8 cellular contexts compared by ENCODE assay signal in the genomic region with DNA sequence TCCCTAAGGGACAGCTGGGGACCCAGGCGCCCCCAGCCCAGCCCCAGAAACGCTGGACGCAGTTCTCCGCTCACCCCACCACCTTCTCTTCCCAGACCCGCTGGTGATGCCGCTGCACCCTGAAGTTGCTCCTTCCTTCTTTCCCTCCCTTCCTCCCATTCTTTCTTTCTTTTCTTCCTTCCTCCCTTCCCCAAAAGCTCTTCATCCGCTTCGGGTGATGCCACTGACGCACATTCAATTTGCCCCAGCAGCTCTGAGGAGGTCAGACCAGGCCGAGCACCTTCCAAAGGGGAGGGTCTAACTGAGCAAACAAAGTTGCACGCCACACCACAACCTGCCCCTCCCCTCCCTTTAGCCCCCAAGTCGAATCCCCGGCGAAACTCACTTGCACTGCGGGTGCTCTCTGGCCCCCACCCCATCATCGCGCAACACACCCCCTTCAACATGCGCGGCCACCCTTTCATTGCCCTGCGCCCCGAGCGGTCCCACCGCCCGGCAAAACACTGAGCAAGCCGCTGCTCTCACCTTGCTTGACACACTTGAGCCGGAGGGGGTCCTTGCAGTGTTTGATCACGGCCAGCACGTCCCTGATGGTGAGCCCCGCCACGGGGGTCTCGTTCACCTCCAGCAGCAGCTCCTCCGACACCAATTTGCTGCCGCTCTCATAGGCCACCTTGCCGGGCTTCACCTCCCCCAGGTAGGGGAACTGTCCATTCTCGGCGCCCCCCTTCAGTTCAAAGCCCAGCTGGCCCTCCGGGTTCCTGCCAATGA. TPM values are rescaled to one million over a fixed set of nuclear protein-coding genes. Genes with fewer than 3 reads are reported as not detected.
DNase-seq lines count a peak whose midpoint lies in the region; ATAC-seq and TF ChIP-seq lines count a peak whose summit lies in the region.

No MANE protein-coding gene starts in this region.

- no peak overlapping the region for H3K27ac Mint-ChIP-seq in activated naive CD4-positive, alpha-beta T cell treated with anti-CD3 and anti-CD28 coated beads, Interleukin-2, amount 10 ng/mL, durations not matched to agents 7 days and 5 days
- H3K27ac Mint-ChIP-seq in stimulated activated naive B cell treated with anti-CD40 and anti-IgM and Interleukin-4, amounts not matched to agents 10 μg/mL and 1 μg/mL and 100 μg/mL, for 72 hours: no peak overlapping the region

- no peak for TF ChIP-seq CTCF in kidney epithelial cell (IDR thresholded peaks at IDR 0.05; ENCODE audit: insufficient read depth, low read length, poor library complexity, severe bottlenecking)

- H3K36me3 Mint-ChIP-seq in activated naive CD4-positive, alpha-beta T cell treated with anti-CD3 and anti-CD28 coated beads, Interleukin-2, amount 10 ng/mL, durations not matched to agents 7 days and 5 days: no peaks in the 10 kb centered on the region
- no peaks in the 10 kb centered on the region for H3K36me3 Mint-ChIP-seq in stimulated activated naive B cell treated with anti-CD40 and anti-IgM and Interleukin-4, amounts not matched to agents 10 μg/mL and 1 μg/mL and 100 μg/mL, for 72 hours

- H3K27me3 Mint-ChIP-seq in activated naive CD4-positive, alpha-beta T cell treated with anti-CD3 and anti-CD28 coated beads, Interleukin-2, amount 10 ng/mL, durations not matched to agents 7 days and 5 days: peaks cover 41% of the 10 kb centered on the region
- H3K27me3 Mint-ChIP-seq in stimulated activated naive B cell treated with anti-CD40 and anti-IgM and Interleukin-4, amounts not matched to agents 10 μg/mL and 1 μg/mL and 100 μg/mL, for 72 hours: peaks cover 38 to 55% of the 10 kb centered on the region in 2 donors

- peak overlapping the region; percentile 95 for H3K27ac ChIP-seq in caudate nucleus (ENCODE audit: low read depth, low read length)

- DNase-seq in activated naive CD4-positive, alpha-beta T cell treated with anti-CD3 and anti-CD28 coated beads, Interleukin-2, amount 10 ng/mL, durations not matched to agents 7 days and 5 days: no peak
- DNase-seq in activated naive CD4-positive, alpha-beta T cell treated with Interleukin-2 at 50 U/mL for 16 hours: no peak
- DNase-seq in caudate nucleus (lab: John Stamatoyannopoulos, UW) (peak in 22 of 61 donors; percentile 4 to 73 (median 40)), kidney epithelial cell (ENCODE audit: low read depth) (no peak), NCI-H146 treated with DMSO at 0.1 percent for 48 hours (lab: John Stamatoyannopoulos, UW; ENCODE audit: unreplicated experiment) (no peak)
- no peak for DNase-seq in stimulated activated naive B cell treated with anti-CD40 and anti-IgM and Interleukin-4, amounts not matched to agents 10 μg/mL and 1 μg/mL and 100 μg/mL, for 72 hours

- no peak for ATAC-seq in stimulated activated naive B cell treated with anti-CD40 and anti-IgM and Interleukin-4, amounts not matched to agents 10 μg/mL and 1 μg/mL and 100 μg/mL, for 72 hours (replicated peaks)
- ATAC-seq in HG02642 (IDR thresholded peaks at IDR 0.05; ENCODE audit: poor library complexity, unreplicated experiment) (no peak), HG03565 (IDR thresholded peaks at IDR 0.05; ENCODE audit: unreplicated experiment) (no peak)

- CTCF ChIA-PET in activated naive CD4-positive, alpha-beta T cell treated with anti-CD3 and anti-CD28 coated beads, Interleukin-2, amount 10 ng/mL, durations not matched to agents 7 days and 5 days (lab: Charles Lee): no interaction called here

- H3K4me3 Mint-ChIP-seq in activated naive CD4-positive, alpha-beta T cell treated with anti-CD3 and anti-CD28 coated beads, Interleukin-2, amount 10 ng/mL, durations not matched to agents 7 days and 5 days: peak overlapping the region; percentile 42
- H3K4me3 Mint-ChIP-seq in stimulated activated naive B cell treated with anti-CD40 and anti-IgM and Interleukin-4, amounts not matched to agents 10 μg/mL and 1 μg/mL and 100 μg/mL, for 72 hours: peak overlapping the region; percentile 56 to 69

- H3K9me3 Mint-ChIP-seq in activated naive CD4-positive, alpha-beta T cell treated with anti-CD3 and anti-CD28 coated beads, Interleukin-2, amount 10 ng/mL, durations not matched to agents 7 days and 5 days: no peaks in the 10 kb centered on the region
- H3K9me3 Mint-ChIP-seq in stimulated activated naive B cell treated with anti-CD40 and anti-IgM and Interleukin-4, amounts not matched to agents 10 μg/mL and 1 μg/mL and 100 μg/mL, for 72 hours: peaks cover 0 to 2% of the 10 kb centered on the region in 2 donors

- peak overlapping the region; percentile 74 for H3K4me3 ChIP-seq in kidney epithelial cell (ENCODE audit: low read depth, low read length)

- no peaks in the 10 kb centered on the region for H3K36me3 ChIP-seq in kidney epithelial cell (ENCODE audit: control insufficient read depth, insufficient read depth, low read length)

- peaks cover 19% of the 10 kb centered on the region for H3K4me1 Mint-ChIP-seq in activated naive CD4-positive, alpha-beta T cell treated with anti-CD3 and anti-CD28 coated beads, Interleukin-2, amount 10 ng/mL, durations not matched to agents 7 days and 5 days
- peaks cover 11 to 30% of the 10 kb centered on the region in 2 donors for H3K4me1 Mint-ChIP-seq in stimulated activated naive B cell treated with anti-CD40 and anti-IgM and Interleukin-4, amounts not matched to agents 10 μg/mL and 1 μg/mL and 100 μg/mL, for 72 hours

- H3K27me3 ChIP-seq in kidney epithelial cell (ENCODE audit: control insufficient read depth, insufficient read depth, low read length): no peaks in the 10 kb centered on the region

RNA-seq across cellular contexts. Expression of a gene that starts 0.8 kb away (rescaled TPM):
- total RNA-seq in kidney epithelial cell: 2.5 and 5.1 TPM in 2 replicates
